In genomic region chr13:99412856-99413255, GRCh38 we compare ENCODE assay signal across 28 cellular contexts.
"Had no signal": no experiment of that assay in that cellular context is flagged by ENCODE, and none has a peak within 500 bp of the region (broad histone marks: within the 10 kb centered on the region; RNA-seq: fewer than 3 reads in every experiment).

No MANE protein-coding gene starts in this region.

- H3K27me3 ChIP-seq: suprapubic skin, testis, thyroid gland, transverse colon, upper lobe of left lung, upper lobe of right lung, uterus, vagina had no signal

- H3K36me3 ChIP-seq: stomach, suprapubic skin, thoracic aorta, thyroid gland, tibial artery, tibial nerve, transverse colon, upper lobe of left lung, upper lobe of right lung, uterus, vagina had no signal

- H3K27ac Mint-ChIP-seq: stimulated activated effector memory CD8-positive, alpha-beta T cell treated with anti-CD3 and anti-CD28 coated beads, Interleukin-12 subunit alpha, Interleukin-12 subunit beta, amount 100 ng/mL, for 72 hours; stimulated activated memory B cell treated with anti-CD40 and anti-IgM and Interleukin-4, amounts not matched to agents 10 μg/mL and 1 μg/mL and 100 μg/mL, for 72 hours; stimulated activated naive B cell treated with anti-CD40 and anti-IgM and Interleukin-4, amounts not matched to agents 10 μg/mL and 1 μg/mL and 100 μg/mL, for 72 hours; stimulated activated naive CD8-positive, alpha-beta T cell treated with anti-CD3 and anti-CD28 coated beads, Interleukin-15, amount 100 ng/mL, for 72 hours; type B pancreatic cell had no signal

- H3K27me3 Mint-ChIP-seq: stimulated activated memory B cell treated with anti-CD40 and anti-IgM and Interleukin-4, amounts not matched to agents 10 μg/mL and 1 μg/mL and 100 μg/mL, for 72 hours; stimulated activated naive B cell treated with anti-CD40 and anti-IgM and Interleukin-4, amounts not matched to agents 10 μg/mL and 1 μg/mL and 100 μg/mL, for 72 hours; stimulated activated naive CD8-positive, alpha-beta T cell treated with anti-CD3 and anti-CD28 coated beads, Interleukin-15, amount 100 ng/mL, for 72 hours; stimulated activated naive CD8-positive, alpha-beta T cell treated with anti-CD3 and anti-CD28 coated beads, Interleukin-15, Interleukin-2, amounts not matched to agents 100 ng/mL and 50 ng/mL, for 24 hours had no signal

- H3K4me1 ChIP-seq: suprapubic skin, thyroid gland, tibial artery, tibial nerve, transverse colon, upper lobe of left lung, upper lobe of right lung, uterus, vagina had no signal

- FAIRE-seq: urothelium cell line had no signal

- H3K4me3 Mint-ChIP-seq: stimulated activated effector memory CD8-positive, alpha-beta T cell treated with anti-CD3 and anti-CD28 coated beads, Interleukin-12 subunit alpha, Interleukin-12 subunit beta, amount 100 ng/mL, for 72 hours; stimulated activated memory B cell treated with anti-CD40 and anti-IgM and Interleukin-4, amounts not matched to agents 10 μg/mL and 1 μg/mL and 100 μg/mL, for 72 hours; stimulated activated naive B cell treated with anti-CD40 and anti-IgM and Interleukin-4, amounts not matched to agents 10 μg/mL and 1 μg/mL and 100 μg/mL, for 72 hours; stimulated activated naive CD8-positive, alpha-beta T cell treated with anti-CD3 and anti-CD28 coated beads, Interleukin-15, amount 100 ng/mL, for 72 hours; stimulated activated naive CD8-positive, alpha-beta T cell treated with anti-CD3 and anti-CD28 coated beads, Interleukin-15, Interleukin-2, amounts not matched to agents 100 ng/mL and 50 ng/mL, for 24 hours; type B pancreatic cell had no signal

- H3K36me3 Mint-ChIP-seq: stimulated activated effector memory CD8-positive, alpha-beta T cell treated with anti-CD3 and anti-CD28 coated beads, Interleukin-12 subunit alpha, Interleukin-12 subunit beta, amount 100 ng/mL, for 72 hours; stimulated activated memory B cell treated with anti-CD40 and anti-IgM and Interleukin-4, amounts not matched to agents 10 μg/mL and 1 μg/mL and 100 μg/mL, for 72 hours; type B pancreatic cell had no signal

- DNase-seq: stimulated activated CD4-positive, alpha-beta T cell treated with anti-CD3 and anti-CD28 coated beads, Interleukin-2, amount 100 ng/mL, for 48 hours; stimulated activated CD4-positive, alpha-beta T cell treated with anti-CD3 and anti-CD28 coated beads, Interleukin-4, amount 100 ng/mL, for 1 hour; stimulated activated CD4-positive, alpha-beta T cell treated with anti-CD3 and anti-CD28 coated beads, Interleukin-4, amount 100 ng/mL, for 24 hours; stimulated activated CD4-positive, alpha-beta T cell treated with anti-CD3 and anti-CD28 coated beads, Interleukin-4, amount 100 ng/mL, for 4 hours; stimulated activated CD8-positive, alpha-beta memory T cell treated with anti-CD3 and anti-CD28 coated beads, Interleukin-4, amount 100 ng/mL, for 48 hours; stimulated activated naive B cell treated with anti-CD40 and anti-IgM and Interleukin-4, amounts not matched to agents 10 μg/mL and 1 μg/mL and 100 μg/mL, for 72 hours; stimulated activated naive CD4-positive, alpha-beta T cell treated with Interleukin-2 at 50 U/mL for 16 hours; stimulated activated naive CD8-positive, alpha-beta T cell treated with anti-CD3 and anti-CD28 coated beads, Interleukin-15, amount 100 ng/mL, for 72 hours; stimulated activated naive CD8-positive, alpha-beta T cell treated with anti-CD3 and anti-CD28 coated beads, Interleukin-15, Interleukin-2, amounts not matched to agents 100 U/mL and 50 U/mL, for 24 hours; stomach; substantia nigra; thyroid gland; transverse colon; trophoblast cell; upper lobe of left lung; uterus had no signal

- H3K27ac ChIP-seq: stomach, suprapubic skin, thoracic aorta, thyroid gland, tibial artery, tibial nerve, transverse colon, upper lobe of left lung, upper lobe of right lung, uterus, vagina had no signal

- H3K4me3 ChIP-seq: stomach, suprapubic skin, testis, thoracic aorta, thyroid gland, tibial artery, tibial nerve, transverse colon, upper lobe of left lung, upper lobe of right lung, uterus, vagina had no signal

- ATAC-seq: stimulated activated effector memory CD8-positive, alpha-beta T cell treated with anti-CD3 and anti-CD28 coated beads, Interleukin-12 subunit alpha, Interleukin-12 subunit beta, amount 100 ng/mL, for 72 hours; stimulated activated memory B cell treated with anti-CD40 and anti-IgM and Interleukin-4, amounts not matched to agents 10 μg/mL and 1 μg/mL and 100 μg/mL, for 72 hours; stimulated activated naive B cell treated with anti-CD40 and anti-IgM and Interleukin-4, amounts not matched to agents 10 μg/mL and 1 μg/mL and 100 μg/mL, for 72 hours; stimulated activated naive CD8-positive, alpha-beta T cell treated with anti-CD3 and anti-CD28 coated beads, Interleukin-15, amount 100 ng/mL, for 72 hours; stimulated activated naive CD8-positive, alpha-beta T cell treated with anti-CD3 and anti-CD28 coated beads, Interleukin-15, Interleukin-2, amounts not matched to agents 100 U/mL and 50 U/mL, for 24 hours; upper lobe of right lung had no signal

- H3K9me3 ChIP-seq: suprapubic skin, testis, thoracic aorta, thyroid gland, tibial artery, transverse colon, upper lobe of left lung, upper lobe of right lung, uterus, vagina had no signal

- H3K9me3 Mint-ChIP-seq: type B pancreatic cell had no signal
